Comparison of ENCODE assay signal across 26 cellular contexts in genomic region chr17:71149607-71150006, GRCh38.
DNase-seq lines count a peak whose midpoint lies in the region; ATAC-seq, FAIRE-seq and TF ChIP-seq lines count a peak whose summit lies in the region.
"Had no signal": no experiment of that assay in that cellular context is flagged by ENCODE, and none has a peak within 500 bp of the region (broad histone marks: within the 10 kb centered on the region; RNA-seq: fewer than 3 reads in every experiment).

No MANE protein-coding gene starts in this region.

- H3K9ac ChIP-seq in liver (ENCODE audit: low read depth in 1 of 2, low read length in 2 of 2): no peak overlapping the region
- H3K9ac ChIP-seq in HepG2 (ENCODE audit: insufficient read depth, low read depth, low read length): no peak overlapping the region
- H3K9ac ChIP-seq: BLaER1 had no signal

- H2AFZ ChIP-seq in HepG2 (ENCODE audit: low read length): no peak overlapping the region

- H3K27ac ChIP-seq in liver (ENCODE audit: low read depth in 1 of 2, low read length in 2 of 2): no peak overlapping the region
- no peak overlapping the region for H3K27ac ChIP-seq in HepG2 (ENCODE audit: extremely low read length, insufficient read depth, low read length)
- H3K27ac ChIP-seq in pancreas: no peak overlapping the region
- no peak overlapping the region for H3K27ac ChIP-seq in vagina
- H3K27ac ChIP-seq: BLaER1 had no signal

- H3K36me3 ChIP-seq in liver (ENCODE audit: control insufficient read depth in 4 of 4, insufficient read depth in 3 of 4, low read depth in 1 of 4, low read length in 3 of 4) (no peaks in the 10 kb centered on the region), HepG2 (replicated peaks in 1 of 2; ENCODE audit: control insufficient read depth in 1 of 2, insufficient read depth in 2 of 2, low read length in 2 of 2) (no peaks in the 10 kb centered on the region), pancreas (no peaks in the 10 kb centered on the region), vagina (no peaks in the 10 kb centered on the region)
- H3K36me3 ChIP-seq: BE2C, BLaER1 had no signal

- H3K9me3 ChIP-seq in liver (ENCODE audit: control insufficient read depth in 4 of 4, low read length in 3 of 4): no peaks in the 10 kb centered on the region
- H3K9me3 ChIP-seq in HepG2 (ENCODE audit: low read length): peaks cover 34% of the 10 kb centered on the region; the same call in 1 of the 2 replicates
- H3K9me3 ChIP-seq in pancreas: no peaks in the 10 kb centered on the region
- no peaks in the 10 kb centered on the region for H3K9me3 ChIP-seq in vagina
- H3K9me3 ChIP-seq: BE2C, BLaER1 had no signal

- CTCF ChIA-PET in HepG2 (lab: Yijun Ruan, JAX; ENCODE audit: low intra/inter-chr PET ratio, low total read pairs): no interaction called here

- POLR2A ChIA-PET in HepG2 (lab: Yijun Ruan, JAX): no interaction called here

- TF ChIP-seq CTCF in liver (IDR thresholded peaks at IDR 0.05; ENCODE audit: low read depth, low read length, missing input control) (no peak), HepG2 (CRISPR knock-in tag; IDR thresholded peaks at IDR 0.05) (no peak), pancreas (IDR thresholded peaks at IDR 0.05) (no peak), vagina (IDR thresholded peaks at IDR 0.05) (no peak)

- H3K4me1 ChIP-seq in liver (ENCODE audit: control insufficient read depth in 4 of 4, insufficient read depth in 4 of 4, low read length in 3 of 4) (peaks cover 0 to 14% (median 6%) of the 10 kb centered on the region in 4 donors), HepG2 (ENCODE audit: insufficient read depth, low read length) (no peaks in the 10 kb centered on the region), pancreas (peaks cover 0 to 10% (median 2%) of the 10 kb centered on the region in 3 donors), vagina (no peaks in the 10 kb centered on the region)
- H3K4me1 ChIP-seq: BLaER1 had no signal

- no peaks in the 10 kb centered on the region for H3K79me2 ChIP-seq in HepG2 (ENCODE audit: insufficient read depth, low read length)

- no peaks in the 10 kb centered on the region for H4K20me1 ChIP-seq in HepG2 (ENCODE audit: insufficient read depth, low read length)
- H4K20me1 ChIP-seq: BLaER1 had no signal

- TF ChIP-seq RAD21 in liver (IDR thresholded peaks at IDR 0.05) (peak; percentile 23 to 35), HepG2 (CRISPR knock-in tag; IDR thresholded peaks at IDR 0.05) (no peak)

- H3K4me2 ChIP-seq in HepG2 (ENCODE audit: low read depth, low read length): no peak overlapping the region
- H3K4me2 ChIP-seq: BLaER1 had no signal

- no peak for FAIRE-seq in HepG2 (lab: Jason Lieb, UNC)
- no peak for FAIRE-seq in pancreas (lab: Jason Lieb, UNC)
- FAIRE-seq: A204.1, GM12878, GM12892, GM18507 had no signal

- in situ Hi-C loops in HepG2 (cut with HindIII; ENCODE audit: extremely low pct_ligation_motif_present, low pct_unique_long_range_greater_than_20kb): no loop called here

- TF ChIP-seq EP300 in HepG2 (IDR thresholded peaks at IDR 0.05; ENCODE audit: low read depth in 2 of 2, low read length in 2 of 2) (no peak), HepG2 (CRISPR knock-in tag; IDR thresholded peaks at IDR 0.05; ENCODE audit: borderline replicate concordance) (no peak)

- no TSS peak for BruUV-seq in HepG2 (replicated peaks; lab: Mats Ljungman, UMichigan)

- H3K4me3 ChIP-seq in liver (ENCODE audit: low read depth in 1 of 3, low read length in 3 of 3): no peak overlapping the region
- no peak overlapping the region for H3K4me3 ChIP-seq in HepG2 (replicated peaks in 1 of 3; ENCODE audit: insufficient read depth in 1 of 3, low read depth in 2 of 3, low read length in 3 of 3)
- no peak overlapping the region for H3K4me3 ChIP-seq in pancreas
- H3K4me3 ChIP-seq in vagina: no peak overlapping the region
- H3K4me3 ChIP-seq: BLaER1, GM12878 had no signal

- H3K27me3 ChIP-seq in liver (ENCODE audit: control insufficient read depth in 4 of 4, insufficient read depth in 4 of 4, low read length in 3 of 4): no peaks in the 10 kb centered on the region
- no peaks in the 10 kb centered on the region for H3K27me3 ChIP-seq in HepG2 (ENCODE audit: control insufficient read depth in 1 of 2, insufficient read depth in 2 of 2, low read length in 2 of 2)
- no peaks in the 10 kb centered on the region for H3K27me3 ChIP-seq in pancreas
- no peaks in the 10 kb centered on the region for H3K27me3 ChIP-seq in vagina
- H3K27me3 ChIP-seq: BE2C, BLaER1 had no signal

- ATAC-seq in HepG2: no peak
- peak; percentile 99 for ATAC-seq in left lobe of liver
- peak in 3 of 4 donors; percentile 27 to 51 (median 47) for ATAC-seq in pancreas
- no peak for ATAC-seq in HG03095 (IDR thresholded peaks at IDR 0.05; ENCODE audit: unreplicated experiment)
- ATAC-seq: GM12878 had no signal

- TF ChIP-seq POLR2A in HepG2 (IDR thresholded peaks at IDR 0.05; ENCODE audit: insufficient read depth in 1 of 2, low read depth in 2 of 2, low read length in 2 of 2) (no peak), vagina (IDR thresholded peaks at IDR 0.05) (no peak)

- no peak for DNase-seq in HepG2 (ENCODE audit: low spot score)
- peak; percentile 49 for DNase-seq in left lobe of liver (ENCODE audit: low spot score)
- DNase-seq in pancreas: no peak
- no peak for DNase-seq in vagina (ENCODE audit: extremely low spot score in 2 of 2)
- DNase-seq: 8988T; ACHN; BE2C; C1 segment of cervical spinal cord; CD4-positive, alpha-beta memory T cell; CD4-positive, CD25-positive, alpha-beta regulatory T cell; CD8-positive, alpha-beta memory T cell; COR-L47; DMS 273 treated with DMSO at 0.1 percent for 48 hours; DMS153; DMS53; DMS79; DND-41; EL; GDM1 had no signal

- intact Hi-C loops in HepG2 (cut with micrococcal nuclease; ENCODE audit: unreplicated experiment) (no loop called here), pancreas (cut with DNase I) (no loop called here), vagina (cut with DNase I) (no loop called here)

- 32% methylated on average over 3 of the region's 3 CpGs for WGBS in liver
- WGBS in HepG2 (ENCODE audit: low lambda C conversion rate): 32% methylated on average over 3 of the region's 3 CpGs
- 32 to 61% methylated on average over 3 of the region's 3 CpGs for WGBS in pancreas, 2 donors

TF ChIP-seq in liver, 16 proteins besides CTCF, POLR2A, EP300 and RAD21 (continues in another document):
- TF ChIP-seq HNF4G (IDR thresholded peaks at IDR 0.05) (peak; percentile 63), JUND (IDR thresholded peaks at IDR 0.05) (peak in 1 of 2 donors; percentile 38)
- TF ChIP-seq, protein P1, sequence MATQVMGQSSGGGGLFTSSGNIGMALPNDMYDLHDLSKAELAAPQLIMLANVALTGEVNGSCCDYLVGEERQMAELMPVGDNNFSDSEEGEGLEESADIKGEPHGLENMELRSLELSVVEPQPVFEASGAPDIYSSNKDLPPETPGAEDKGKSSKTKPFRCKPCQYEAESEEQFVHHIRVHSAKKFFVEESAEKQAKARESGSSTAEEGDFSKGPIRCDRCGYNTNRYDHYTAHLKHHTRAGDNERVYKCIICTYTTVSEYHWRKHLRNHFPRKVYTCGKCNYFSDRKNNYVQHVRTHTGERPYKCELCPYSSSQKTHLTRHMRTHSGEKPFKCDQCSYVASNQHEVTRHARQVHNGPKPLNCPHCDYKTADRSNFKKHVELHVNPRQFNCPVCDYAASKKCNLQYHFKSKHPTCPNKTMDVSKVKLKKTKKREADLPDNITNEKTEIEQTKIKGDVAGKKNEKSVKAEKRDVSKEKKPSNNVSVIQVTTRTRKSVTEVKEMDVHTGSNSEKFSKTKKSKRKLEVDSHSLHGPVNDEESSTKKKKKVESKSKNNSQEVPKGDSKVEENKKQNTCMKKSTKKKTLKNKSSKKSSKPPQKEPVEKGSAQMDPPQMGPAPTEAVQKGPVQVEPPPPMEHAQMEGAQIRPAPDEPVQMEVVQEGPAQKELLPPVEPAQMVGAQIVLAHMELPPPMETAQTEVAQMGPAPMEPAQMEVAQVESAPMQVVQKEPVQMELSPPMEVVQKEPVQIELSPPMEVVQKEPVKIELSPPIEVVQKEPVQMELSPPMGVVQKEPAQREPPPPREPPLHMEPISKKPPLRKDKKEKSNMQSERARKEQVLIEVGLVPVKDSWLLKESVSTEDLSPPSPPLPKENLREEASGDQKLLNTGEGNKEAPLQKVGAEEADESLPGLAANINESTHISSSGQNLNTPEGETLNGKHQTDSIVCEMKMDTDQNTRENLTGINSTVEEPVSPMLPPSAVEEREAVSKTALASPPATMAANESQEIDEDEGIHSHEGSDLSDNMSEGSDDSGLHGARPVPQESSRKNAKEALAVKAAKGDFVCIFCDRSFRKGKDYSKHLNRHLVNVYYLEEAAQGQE (IDR thresholded peaks at IDR 0.05): no peak

TF ChIP-seq in HepG2, 621 proteins besides CTCF, POLR2A, EP300 and RAD21:
- TF ChIP-seq ZNF329 (CRISPR knock-in tag; IDR thresholded peaks at IDR 0.05; ENCODE audit: low read depth) (no peak), ZNF839 (CRISPR knock-in tag; IDR thresholded peaks at IDR 0.05; ENCODE audit: borderline replicate concordance) (no peak), BCL6 (CRISPR knock-in tag; IDR thresholded peaks at IDR 0.05) (no peak), NFKBIZ (CRISPR knock-in tag; IDR thresholded peaks at IDR 0.05) (no peak), ZNF282 (IDR thresholded peaks at IDR 0.05; ENCODE audit: partially characterized antibody) (no peak), HDAC2 (CRISPR knock-in tag; IDR thresholded peaks at IDR 0.05) (no peak)
- TF ChIP-seq, protein P2, sequence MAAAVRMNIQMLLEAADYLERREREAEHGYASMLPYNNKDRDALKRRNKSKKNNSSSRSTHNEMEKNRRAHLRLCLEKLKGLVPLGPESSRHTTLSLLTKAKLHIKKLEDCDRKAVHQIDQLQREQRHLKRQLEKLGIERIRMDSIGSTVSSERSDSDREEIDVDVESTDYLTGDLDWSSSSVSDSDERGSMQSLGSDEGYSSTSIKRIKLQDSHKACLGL (CRISPR knock-in tag; IDR thresholded peaks at IDR 0.05): no peak

Comparison
In these comparisons a context has a peak if more than half of its experiments do, and no peak if none do; other contexts are left out.
1. ATAC-seq: peak in left lobe of liver (single experiment) and pancreas (3 of 4); none in HepG2 (single experiment) and HG03095 (single experiment).